ENCODE assay signal across 9 cellular contexts in the genomic region with DNA sequence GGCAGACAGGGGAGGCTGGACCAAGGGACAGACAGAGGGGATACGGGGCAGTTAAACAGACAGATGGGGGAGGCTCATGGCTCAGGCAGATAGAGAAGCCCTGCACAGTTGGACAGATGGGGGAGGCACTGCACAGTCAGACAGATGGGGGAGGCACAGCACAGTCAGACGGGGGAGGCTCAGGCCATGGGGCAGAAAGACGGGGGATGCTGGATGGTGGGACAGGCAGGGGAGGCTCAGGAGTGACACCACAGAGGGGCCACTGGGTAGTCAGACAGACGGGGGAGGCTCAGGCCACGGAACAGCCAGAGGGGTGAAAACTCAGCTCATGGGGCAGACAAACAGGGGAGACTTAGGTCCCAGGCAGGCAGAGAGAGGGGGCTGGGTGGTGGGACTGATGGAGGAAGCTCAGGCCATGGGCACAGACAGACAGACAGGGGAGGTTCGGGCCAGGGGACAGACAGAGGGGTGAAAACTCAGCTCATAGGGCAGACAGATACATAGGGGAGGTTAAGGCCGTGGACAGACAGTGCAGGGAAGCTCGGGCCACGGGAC. TPM values are rescaled to one million over a fixed set of nuclear protein-coding genes. Genes with fewer than 3 reads are reported as not detected.
A peak's percentile ranks its signal among the peaks of the same experiment; 100 is the strongest.
DNase-seq lines count a peak whose midpoint lies in the region; ATAC-seq and TF ChIP-seq lines count a peak whose summit lies in the region.
"Had no signal": no experiment of that assay in that cellular context is flagged by ENCODE, and none has a peak within 500 bp of the region (broad histone marks: within the 10 kb centered on the region; RNA-seq: fewer than 3 reads in every experiment).

No MANE protein-coding gene starts in this region.

- TF ChIP-seq CTCF in heart left ventricle (IDR thresholded peaks at IDR 0.05), result no peak
- TF ChIP-seq CTCF in MCF 10A (IDR thresholded peaks at IDR 0.05; ENCODE audit: unreplicated experiment), result no peak
- no peak for TF ChIP-seq CTCF in mesothelial cell of epicardium (IDR thresholded peaks at IDR 0.05; ENCODE audit: unreplicated experiment)

- H3K36me3 Mint-ChIP-seq in MCF 10A (ENCODE audit: insufficient read depth, unreplicated experiment) (peaks cover 24% of the 10 kb centered on the region), mesothelial cell of epicardium (no peaks in the 10 kb centered on the region)

- POLR2A ChIA-PET in MCF 10A (lab: Yijun Ruan, JAX), result interaction anchor here (0.6 to 2.4 kb wide), 16 partner anchors 8 to 844 kb away, joined by 3 to 18 read pairs (median 4); partner anchors contain the start of genes APBA3, DOHH, HMG20B and MRPL54

- H3K4me1 ChIP-seq in heart left ventricle (peaks cover 0 to 54% (median 28%) of the 10 kb centered on the region in 12 donors), urinary bladder (ENCODE audit: insufficient read depth) (no peaks in the 10 kb centered on the region)

- intact Hi-C loops in heart left ventricle (cut with DNase I), result loop anchor here in 5 of 10 donors (2.0 to 10.0 kb wide), 4 partner anchors 16 to 158 kb away; partner anchors contain the start of gene HMG20B (in 2 of the 5)
- intact Hi-C loops in Right ventricle myocardium inferior (cut with DNase I), result loop anchor here (2.0 kb wide), 1 partner anchor 16 kb away; the partner anchor contains the start of gene HMG20B
- intact Hi-C loops in MCF 10A (cut with micrococcal nuclease), result loop anchor here (10.0 kb wide), 1 partner anchor 148 kb away; the partner anchor contains the start of genes PIP5K1C and TJP3

- DNase-seq in heart left ventricle (no peak), Right ventricle myocardium inferior (ENCODE audit: missing footprints) (no peak), MCF 10A (ENCODE audit: unreplicated experiment) (no peak), mesothelial cell of epicardium (ENCODE audit: low spot score in 2 of 2, unreplicated experiment in 2 of 2) (no peak), NCI-H345 treated with DMSO at 0.1 percent for 48 hours (lab: John Stamatoyannopoulos, UW; ENCODE audit: unreplicated experiment) (no peak), AML-193 (lab: John Stamatoyannopoulos, UW) (no peak), UCSD-AML1 (lab: John Stamatoyannopoulos, UW; ENCODE audit: unreplicated experiment) (no peak)

- BruUV-seq in MCF 10A (replicated peaks; lab: Mats Ljungman, UMichigan), result no TSS peak

- ATAC-seq in heart left ventricle, result no peak
- no peak for ATAC-seq in Right ventricle myocardium inferior

- H3K4me3 Mint-ChIP-seq in MCF 10A (ENCODE audit: unreplicated experiment) (peak overlapping the region; percentile 99), mesothelial cell of epicardium (peak overlapping the region; percentile 84)

- 30 to 38% (median 35%) methylated on average over 9 of the region's 9 CpGs for WGBS in heart left ventricle, 4 donors
- 34% methylated on average over 9 of the region's 9 CpGs for WGBS in urinary bladder

- peak overlapping the region in 9 of 12 donors; percentile 53 to 86 (median 72) for H3K27ac ChIP-seq in heart left ventricle
- H3K27ac ChIP-seq in urinary bladder (ENCODE audit: low read depth), result no peak overlapping the region

- H3K9me3 Mint-ChIP-seq in MCF 10A (ENCODE audit: unreplicated experiment) (no peaks in the 10 kb centered on the region), mesothelial cell of epicardium (no peaks in the 10 kb centered on the region)

- no peaks in the 10 kb centered on the region for H3K27me3 ChIP-seq in heart left ventricle

- H3K4me1 Mint-ChIP-seq in MCF 10A (ENCODE audit: insufficient read depth, unreplicated experiment), result peaks cover 10% of the 10 kb centered on the region
- H3K4me1 Mint-ChIP-seq in mesothelial cell of epicardium, result peaks cover 18% of the 10 kb centered on the region

- H3K27me3 Mint-ChIP-seq in MCF 10A (ENCODE audit: insufficient read depth, unreplicated experiment), result no peaks in the 10 kb centered on the region
- H3K27me3 Mint-ChIP-seq in mesothelial cell of epicardium (ENCODE audit: low read depth), result no peaks in the 10 kb centered on the region

- peak overlapping the region; percentile 66 to 99 (median 91) for H3K4me3 ChIP-seq in heart left ventricle
- H3K4me3 ChIP-seq in urinary bladder (ENCODE audit: low read depth, low read length), result peak overlapping the region; percentile 95

- CTCF ChIA-PET in MCF 10A (lab: Yijun Ruan, JAX), result interaction anchor here (0.6 to 4.6 kb wide), 10 partner anchors 11 to 791 kb away, joined by 3 to 22 read pairs (median 4); partner anchors contain the start of gene TEKTIP1

- H3K36me3 ChIP-seq in heart left ventricle, result no peaks in the 10 kb centered on the region
- no peaks in the 10 kb centered on the region for H3K36me3 ChIP-seq in urinary bladder (ENCODE audit: insufficient read depth)

- no peaks in the 10 kb centered on the region for H3K9me3 ChIP-seq in heart left ventricle

- no peak for TF ChIP-seq POLR2A in heart left ventricle (IDR thresholded peaks at IDR 0.05)

- H3K27ac Mint-ChIP-seq in MCF 10A (ENCODE audit: low read depth, unreplicated experiment), result peak overlapping the region; percentile 89
- peak overlapping the region; percentile 66 for H3K27ac Mint-ChIP-seq in mesothelial cell of epicardium

RNA-seq across cellular contexts. Expression of gene MFSD12, which starts 0.9 kb away (rescaled TPM):
- total RNA-seq in heart left ventricle, result 10 to 100 TPM; 15.7 to 62.8 (median 23.4) TPM
- 10 to 100 TPM; 19.0 to 51.8 TPM for polyA plus RNA-seq in heart left ventricle
- total RNA-seq in Right ventricle myocardium inferior, result 23.7 TPM
- total RNA-seq in MCF 10A (2022), result 77.5 and 79.4 TPM in 2 replicates
- total RNA-seq in mesothelial cell of epicardium, result 58.3 to 61.1 TPM (median 59.5 TPM) in 3 replicates
- 19.3 TPM for total RNA-seq in urinary bladder
- polyA plus RNA-seq in urinary bladder, result 38.6 TPM

RNA-seq across cellular contexts. Expression of gene HMG20B, which starts 16.2 kb away (rescaled TPM):
- total RNA-seq in heart left ventricle (10 to 100 TPM; 24.8 to 65.6 (median 35.4) TPM), Right ventricle myocardium inferior (37.0 TPM), MCF 10A (2022) (54.7 and 64.7 TPM in 2 replicates), mesothelial cell of epicardium (89.5 to 94.9 TPM (median 93.9 TPM) in 3 replicates), urinary bladder (30.6 TPM)
- polyA plus RNA-seq in heart left ventricle (10 to 100 TPM; 48.8 to 68.6 TPM), urinary bladder (109 TPM)

RNA-seq across cellular contexts. Expression of gene TEKTIP1, which starts 17.5 kb away (rescaled TPM):
- total RNA-seq in heart left ventricle (1 to 10 TPM in 3 of 9 donors, under 1 TPM in 3, not detected in 3; 0.63 to 1.8 (median 0.93) TPM), Right ventricle myocardium inferior (not detected), MCF 10A (2022) (0.49 and 1.0 TPM in 2 replicates), mesothelial cell of epicardium (2.3 to 3.5 TPM (median 2.6 TPM) in 3 replicates), urinary bladder (not detected)
- polyA plus RNA-seq in heart left ventricle (not detected), urinary bladder (0.79 TPM)
- total RNA-seq: G401 had no signal

RNA-seq across cellular contexts. Expression of gene GIPC3, which starts 28.8 kb away (rescaled TPM):
- total RNA-seq in heart left ventricle (1 to 10 TPM in 8 of 9 donors, under 1 TPM in 1; 1.00 to 3.3 (median 2.1) TPM), Right ventricle myocardium inferior (2.7 TPM), MCF 10A (2022) (not detected in 2 replicates), mesothelial cell of epicardium (0.07 to 0.11 TPM (median 0.09 TPM) in 3 replicates), urinary bladder (0.11 TPM)
- polyA plus RNA-seq in heart left ventricle (1 to 10 TPM; 1.2 TPM), urinary bladder (0.94 TPM)
- total RNA-seq: G401 had no signal

RNA-seq across cellular contexts. Expression of gene TBXA2R, which starts 50.2 kb away (rescaled TPM):
- total RNA-seq in heart left ventricle (1 to 10 TPM; 2.4 to 5.1 (median 2.9) TPM), Right ventricle myocardium inferior (4.1 TPM), MCF 10A (2022) (not detected in 2 replicates), mesothelial cell of epicardium (0.38 to 1.0 TPM (median 0.47 TPM) in 3 replicates), urinary bladder (1.4 TPM)
- polyA plus RNA-seq in heart left ventricle (1 to 10 TPM; 1.9 to 2.2 TPM), urinary bladder (3.8 TPM)
